19 cellular contexts compared by ENCODE assay signal in the genomic region with DNA sequence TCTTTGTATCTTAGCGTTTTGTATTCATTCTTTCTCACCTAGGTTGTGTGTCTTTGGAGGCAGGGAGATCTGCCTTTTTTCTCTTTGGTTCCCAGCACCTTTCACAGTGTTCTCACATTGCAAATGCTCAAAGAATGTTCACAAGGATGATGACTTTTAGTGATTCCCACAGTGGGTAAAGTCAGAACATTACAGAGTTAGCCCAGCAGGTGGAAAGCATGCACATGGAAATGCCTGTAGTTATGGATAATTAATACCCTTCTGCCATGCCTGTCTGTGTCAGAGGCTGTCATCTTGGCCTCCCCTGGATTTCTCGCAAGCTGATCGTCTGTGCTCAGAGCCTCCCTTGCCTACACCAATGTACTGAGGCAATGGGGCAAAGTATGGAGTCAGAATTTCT.
DNase-seq lines count a peak whose midpoint lies in the region; FAIRE-seq and TF ChIP-seq lines count a peak whose summit lies in the region.
"Had no signal": no experiment of that assay in that cellular context is flagged by ENCODE, and none has a peak within 500 bp of the region (broad histone marks: within the 10 kb centered on the region; RNA-seq: fewer than 3 reads in every experiment).

No MANE protein-coding gene starts in this region.

- H3K36me3 Mint-ChIP-seq in MCF 10A (ENCODE audit: insufficient read depth, unreplicated experiment) = no peaks in the 10 kb centered on the region

- no peak overlapping the region for H2AFZ ChIP-seq in mammary epithelial cell (ENCODE audit: low read depth, low read length)

- H3K27me3 ChIP-seq in mammary epithelial cell (ENCODE audit: insufficient read depth, low read length) = no peaks in the 10 kb centered on the region
- H3K27me3 ChIP-seq: MG63, SJSA1 had no signal

- H3K4me3 Mint-ChIP-seq in MCF 10A (ENCODE audit: unreplicated experiment) = no peak overlapping the region
- H3K4me3 Mint-ChIP-seq: activated CD4-positive, alpha-beta memory T cell treated with anti-CD3 and anti-CD28 coated beads, Interleukin-2, amount 10 ng/mL, durations not matched to agents 7 days and 5 days; activated T-helper 17 cell treated with anti-CD3 and anti-CD28 coated beads, Interleukin-2, amount 50 U/mL, for 72 hours had no signal

- no peak overlapping the region for H3K4me2 ChIP-seq in mammary epithelial cell (ENCODE audit: insufficient read depth, low read depth, low read length)

- CTCF ChIA-PET in mammary epithelial cell (lab: Charles Lee; ENCODE audit: low non-redundant PET) = interaction anchor here (0.7 kb wide), 1 partner anchor 115 kb away, joined by 3 read pairs; no protein-coding TSS in a partner anchor
- CTCF ChIA-PET in MCF 10A (lab: Yijun Ruan, JAX) = interaction anchor here (0.9 to 1.7 kb wide), 2 partner anchors 166 to 603 kb away, joined by 3 to 7 read pairs; no protein-coding TSS in a partner anchor

- H3K4me1 Mint-ChIP-seq in MCF 10A (ENCODE audit: insufficient read depth, unreplicated experiment) = no peaks in the 10 kb centered on the region
- H3K4me1 Mint-ChIP-seq: activated CD4-positive, alpha-beta memory T cell treated with anti-CD3 and anti-CD28 coated beads, Interleukin-2, amount 10 ng/mL, durations not matched to agents 7 days and 5 days; activated T-helper 17 cell treated with anti-CD3 and anti-CD28 coated beads, Interleukin-2, amount 50 U/mL, for 72 hours had no signal

- no peaks in the 10 kb centered on the region for H4K20me1 ChIP-seq in mammary epithelial cell (ENCODE audit: insufficient read depth, low read length)

- BruUV-seq in mammary epithelial cell (replicated peaks; lab: Mats Ljungman, UMichigan) = no TSS peak
- no TSS peak for BruUV-seq in MCF 10A (replicated peaks; lab: Mats Ljungman, UMichigan)

- no peak overlapping the region for H3K27ac ChIP-seq in mammary epithelial cell (ENCODE audit: insufficient read depth, low read depth, low read length)
- H3K27ac ChIP-seq in VCaP = no peak overlapping the region
- H3K27ac ChIP-seq: SJSA1, skin epidermis had no signal

- H3K27me3 Mint-ChIP-seq in MCF 10A (ENCODE audit: insufficient read depth, unreplicated experiment) = no peaks in the 10 kb centered on the region

- DNase-seq in mammary epithelial cell (peak; percentile 18), MCF 10A (ENCODE audit: unreplicated experiment) (no peak), iris pigment epithelial cell (ENCODE audit: low read depth) (peak; percentile 50), GM13976 (ENCODE audit: low spot score) (no peak), KG1 (lab: John Stamatoyannopoulos, UW) (no peak), activated gamma-delta T cell treated with Interleukin-2 at 50 U/mL for 16 hours (no peak), H54 (ENCODE audit: insufficient read length, low spot score) (no peak)
- DNase-seq: activated CD4-positive, alpha-beta memory T cell treated with anti-CD3 and anti-CD28 coated beads, Interleukin-2, amount 10 ng/mL, durations not matched to agents 7 days and 5 days; dermis blood vessel endothelial cell; MG63; NCI-H2171 treated with DMSO at 0.1 percent for 48 hours; stimulated activated naive CD4-positive, alpha-beta T cell treated with Interleukin-2 at 50 U/mL for 16 hours had no signal

- POLR2A ChIA-PET in MCF 10A (lab: Yijun Ruan, JAX) = no interaction called here

- dilution Hi-C loops in mammary epithelial cell (cut with HindIII; ENCODE audit: low sequenced_read_pairs) = no loop called here

- no peak for TF ChIP-seq POLR2A in H54 (IDR thresholded peaks at IDR 0.05; ENCODE audit: low read depth, low read length)

- no peak overlapping the region for H3K9ac ChIP-seq in mammary epithelial cell (ENCODE audit: insufficient read depth, low read length)

- intact Hi-C loops in mammary epithelial cell (cut with micrococcal nuclease) = loop anchor here (2.0 kb wide), 1 partner anchor 161 kb away; no protein-coding TSS in a partner anchor
- intact Hi-C loops in MCF 10A (cut with micrococcal nuclease) = loop anchor here (1.0 kb wide), 1 partner anchor 166 kb away; no protein-coding TSS in a partner anchor

- in situ Hi-C loops in mammary epithelial cell (cut with MboI; ENCODE audit: low sequenced_read_pairs in 2 of 2) (no loop called here), GM13976 (cut with MboI; ENCODE audit: low sequenced_read_pairs, unreplicated experiment) (no loop called here)

- FAIRE-seq in H54 (lab: Jason Lieb, UNC) = no peak
- FAIRE-seq: TTC549, urothelium cell line had no signal

- no peak overlapping the region for H3K27ac Mint-ChIP-seq in MCF 10A (ENCODE audit: low read depth, unreplicated experiment)
- H3K27ac Mint-ChIP-seq: activated CD4-positive, alpha-beta memory T cell treated with anti-CD3 and anti-CD28 coated beads, Interleukin-2, amount 10 ng/mL, durations not matched to agents 7 days and 5 days; activated T-helper 17 cell treated with anti-CD3 and anti-CD28 coated beads, Interleukin-2, amount 50 U/mL, for 72 hours had no signal

- no peaks in the 10 kb centered on the region for H3K4me1 ChIP-seq in mammary epithelial cell (ENCODE audit: insufficient read depth, low read length)
- H3K4me1 ChIP-seq: SJSA1 had no signal

- 56% methylated on average over 3 of the region's 3 CpGs for WGBS in mammary epithelial cell (ENCODE audit: low coverage, missing lambda C conversion rate)

- no peaks in the 10 kb centered on the region for H3K9me3 Mint-ChIP-seq in MCF 10A (ENCODE audit: unreplicated experiment)
- H3K9me3 Mint-ChIP-seq: activated CD4-positive, alpha-beta memory T cell treated with anti-CD3 and anti-CD28 coated beads, Interleukin-2, amount 10 ng/mL, durations not matched to agents 7 days and 5 days; activated T-helper 17 cell treated with anti-CD3 and anti-CD28 coated beads, Interleukin-2, amount 50 U/mL, for 72 hours had no signal

- no peaks in the 10 kb centered on the region for H3K79me2 ChIP-seq in mammary epithelial cell (ENCODE audit: insufficient read depth, low read length)

- TF ChIP-seq CTCF in mammary epithelial cell (conservative IDR thresholded peaks at IDR 0.05 in 1 of 2, IDR thresholded peaks at IDR 0.05 in 1 of 2; ENCODE audit: extremely low read depth in 1 of 2, insufficient read depth in 1 of 2, low read depth in 1 of 2, low read length in 2 of 2) (peak in 1 of 2 donors; percentile 21), MCF 10A (IDR thresholded peaks at IDR 0.05; ENCODE audit: unreplicated experiment) (no peak), VCaP (conservative IDR thresholded peaks at IDR 0.05) (0 out of 2 replicates have a peak, but pooled peaks have one; percentile 14), GM13976 (IDR thresholded peaks at IDR 0.05; ENCODE audit: borderline replicate concordance, control extremely low read depth, extremely low read depth, insufficient read depth, missing control alignments) (no peak)

- H3K9me3 ChIP-seq in mammary epithelial cell (replicated peaks; ENCODE audit: insufficient read depth, low read length) = no peaks in the 10 kb centered on the region
- H3K9me3 ChIP-seq: MG63, SJSA1 had no signal

- no peak overlapping the region for H3K4me3 ChIP-seq in mammary epithelial cell (replicated peaks in 1 of 3; ENCODE audit: insufficient read depth in 1 of 3, low read depth in 2 of 3, low read length in 3 of 3)
- H3K4me3 ChIP-seq: lung, MG63, SJSA1, skin epidermis had no signal

- no peaks in the 10 kb centered on the region for H3K36me3 ChIP-seq in mammary epithelial cell (ENCODE audit: insufficient read depth, low read length)
- H3K36me3 ChIP-seq: MG63, SJSA1 had no signal

Comparison
In these comparisons a context has a peak if more than half of its experiments do, and no peak if none do; other contexts are left out.
1. DNase-seq: peak in mammary epithelial cell (single experiment) and iris pigment epithelial cell (single experiment); none in MCF 10A (single experiment), GM13976 (single experiment), KG1 (single experiment), activated gamma-delta T cell treated with Interleukin-2 at 50 U/mL for 16 hours (single experiment) and H54 (single experiment).